In the genomic region with DNA sequence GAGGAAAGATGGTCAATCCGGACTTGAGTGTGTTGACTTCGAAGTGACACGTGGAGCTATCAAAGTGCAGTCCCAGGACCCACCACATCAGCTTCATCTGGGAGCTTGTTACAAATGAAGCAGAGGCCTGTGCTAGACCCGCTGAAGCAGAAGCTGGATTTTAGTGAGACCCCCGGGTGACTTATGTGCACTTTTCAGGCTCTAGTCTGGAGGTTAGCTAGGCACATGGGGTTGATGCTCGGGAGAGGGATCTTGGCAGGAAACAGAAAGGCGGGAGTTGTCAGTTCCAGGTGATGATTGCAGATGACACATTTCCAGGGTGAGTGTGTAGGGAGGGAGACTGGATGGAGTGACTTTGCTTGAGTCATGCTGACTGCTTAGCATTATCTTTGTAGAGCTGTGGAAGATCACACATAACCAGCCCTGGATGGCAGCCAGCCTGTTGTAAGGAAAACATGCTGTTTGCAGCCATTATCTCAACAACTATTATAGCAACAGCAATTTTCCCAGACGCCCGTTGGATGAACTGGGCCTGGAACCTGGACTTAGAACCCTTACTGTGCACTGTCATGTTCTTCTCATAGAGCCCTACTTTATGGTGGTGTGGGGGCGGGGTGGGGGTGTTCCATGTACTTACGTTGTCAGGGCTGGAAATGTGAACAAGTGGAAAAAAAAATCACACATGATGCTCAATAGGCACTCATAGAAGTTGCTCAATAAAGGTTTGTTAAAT, we compare ENCODE assay signal across 1 cellular context.
TF ChIP-seq lines count a peak whose summit lies in the region.

No MANE protein-coding gene starts in this region.

TF ChIP-seq in H1, 55 proteins besides CTCF, POLR2A, EP300 and RAD21 (continued from another document):
- peak; percentile 22; the same call in 1 of the 2 replicates for TF ChIP-seq E2F6 (IDR thresholded peaks at IDR 0.05)
